32 cellular contexts compared by ENCODE assay signal in genomic region chr5:88488566-88488965, GRCh38.
"Had no signal": no experiment of that assay in that cellular context is flagged by ENCODE, and none has a peak within 500 bp of the region (broad histone marks: within the 10 kb centered on the region; RNA-seq: fewer than 3 reads in every experiment).

No MANE protein-coding gene starts in this region.

- H3K4me3 ChIP-seq: adrenal gland, body of pancreas, breast epithelium, cardiac muscle cell, colonic mucosa, gastrocnemius medialis had no signal

- ATAC-seq: activated CD4-positive, CD25-positive, alpha-beta regulatory T cell treated with anti-CD3 and anti-CD28 coated beads, Interleukin-2, amount 50 U/mL, for 24 hours; activated CD8-positive, alpha-beta T cell treated with anti-CD3 and anti-CD28 coated beads for 36 hours; activated naive CD8-positive, alpha-beta T cell treated with anti-CD3 and anti-CD28 coated beads, Interleukin-2, amount 50 U/mL, for 24 hours; activated T-cell treated with anti-CD3 and anti-CD28 coated beads, Interleukin-2, amount 50 U/mL, for 4 hours; activated T-helper 17 cell treated with anti-CD3 and anti-CD28 coated beads, Interleukin-2, amount 50 U/mL, for 72 hours; body of pancreas; esophagus mucosa; gastrocnemius medialis; T-helper 17 cell had no signal

- H3K4me1 ChIP-seq: adrenal gland, body of pancreas, breast epithelium, colonic mucosa, gastrocnemius medialis had no signal

- H3K27me3 ChIP-seq: adrenal gland, body of pancreas, breast epithelium, cardiac muscle cell, gastrocnemius medialis had no signal

- H3K9me3 ChIP-seq: adrenal gland, body of pancreas, breast epithelium, colonic mucosa, gastrocnemius medialis had no signal

- H3K36me3 ChIP-seq: adrenal gland, breast epithelium, cardiac muscle cell, colonic mucosa, gastrocnemius medialis, WERI-Rb-1 had no signal

- DNase-seq: activated B cell treated with CpG ODN at 0.5 μM for 24 hours; activated CD4-positive, alpha-beta T cell treated with anti-CD3 and anti-CD28 coated beads for 48 hours; activated CD4-positive, alpha-beta T cell treated with anti-CD3 and anti-CD28 coated beads, Interleukin-2, amount 50 U/mL, for 1 hour; activated CD4-positive, alpha-beta T cell treated with anti-CD3 and anti-CD28 coated beads, Interleukin-2, amount 50 U/mL, for 48 hours; activated CD8-positive, alpha-beta memory T cell treated with anti-CD3 and anti-CD28 coated beads for 24 hours; activated CD8-positive, alpha-beta T cell treated with anti-CD3 and anti-CD28 coated beads for 36 hours; activated effector memory CD4-positive, alpha-beta T cell treated with Interleukin-2 at 50 U/mL for 16 hours; activated gamma-delta T cell treated with Interleukin-2 at 50 U/mL for 16 hours; activated naive CD4-positive, alpha-beta T cell treated with anti-CD3 and anti-CD28 coated beads, Interleukin-2, amount 50 U/mL, for 16 hours; activated naive CD4-positive, alpha-beta T cell treated with Interleukin-2 at 50 U/mL for 16 hours; activated naive CD8-positive, alpha-beta T cell treated with anti-CD3 and anti-CD28 coated beads, Interleukin-2, amount 50 U/mL, for 24 hours; activated T-cell treated with anti-CD3 and anti-CD28 coated beads, Interleukin-2, amount 50 U/mL, for 4 hours; adrenal gland; amygdala; aorta; body of pancreas; central memory CD4-positive, alpha-beta T cell; cerebellar nuclear complex; colonic mucosa; effector memory CD4-positive, alpha-beta T cell; endodermal cell; foreskin fibroblast; gastrocnemius medialis; T-helper 1 cell; T-helper 17 cell; T1000; WERI-Rb-1 had no signal

- H3K27ac ChIP-seq: adrenal gland, body of pancreas, breast epithelium, cardiac muscle cell, colonic mucosa, gastrocnemius medialis, WERI-Rb-1 had no signal
